ENCODE assay signal across 8 cellular contexts in genomic region chrX:17860179-17860780, GRCh38. TPM values are rescaled to one million over a fixed set of nuclear protein-coding genes. Genes with fewer than 3 reads are reported as not detected.
DNase-seq lines count a peak whose midpoint lies in the region; ATAC-seq and TF ChIP-seq lines count a peak whose summit lies in the region.

No MANE protein-coding gene starts in this region.

- no peak overlapping the region for H3K56ac ChIP-seq in mesendoderm (ENCODE audit: low read length)

- H3K27ac Mint-ChIP-seq in activated CD4-positive, alpha-beta T cell treated with anti-CD3 and anti-CD28 coated beads, Interleukin-2, amount 10 ng/mL, durations not matched to agents 7 days and 5 days, result no peak overlapping the region
- H3K27ac Mint-ChIP-seq in MCF 10A (ENCODE audit: low read depth, unreplicated experiment), result no peak overlapping the region

- DNase-seq in activated CD4-positive, alpha-beta T cell treated with anti-CD3 and anti-CD28 coated beads, Interleukin-2, amount 10 ng/mL, durations not matched to agents 7 days and 5 days, result no peak
- DNase-seq in activated CD4-positive, alpha-beta T cell treated with anti-CD3 and anti-CD28 coated beads for 1 hour, result no peak
- DNase-seq in MCF 10A (ENCODE audit: unreplicated experiment) (no peak), mesendoderm (peak; percentile 2), upper lobe of right lung (peak; percentile 62), GM20000 (ENCODE audit: low spot score) (no peak)

- H3K27me3 Mint-ChIP-seq in activated CD4-positive, alpha-beta T cell treated with anti-CD3 and anti-CD28 coated beads, Interleukin-2, amount 10 ng/mL, durations not matched to agents 7 days and 5 days, result peaks cover 46% of the 10 kb centered on the region
- H3K27me3 Mint-ChIP-seq in MCF 10A (ENCODE audit: insufficient read depth, unreplicated experiment), result peaks cover 82% of the 10 kb centered on the region

- WGBS in mesendoderm (ENCODE audit: extremely low coverage, insufficient coverage, low lambda C conversion rate), result no CpG with 5 or more reads among the region's 53 CpGs

- H3K27me3 ChIP-seq in mesendoderm (ENCODE audit: insufficient read depth, low read length, poor library complexity) (peaks cover 15% of the 10 kb centered on the region), upper lobe of right lung (no peaks in the 10 kb centered on the region)

- no peaks in the 10 kb centered on the region for H3K79me1 ChIP-seq in mesendoderm (ENCODE audit: low read length)

- H3K4ac ChIP-seq in mesendoderm (ENCODE audit: low read depth, low read length), result no peak overlapping the region

- H2AK5ac ChIP-seq in mesendoderm (ENCODE audit: low read length), result no peak overlapping the region

- no peak overlapping the region for H2BK120ac ChIP-seq in mesendoderm (ENCODE audit: low read depth, low read length)

- TF ChIP-seq CTCF in MCF 10A (IDR thresholded peaks at IDR 0.05; ENCODE audit: unreplicated experiment), result no peak
- TF ChIP-seq CTCF in upper lobe of right lung (IDR thresholded peaks at IDR 0.05), result no peak
- TF ChIP-seq CTCF in GM20000 (IDR thresholded peaks at IDR 0.05; ENCODE audit: extremely low read depth, missing control alignments), result no peak

- H3K36me3 ChIP-seq in mesendoderm (ENCODE audit: control insufficient read depth, insufficient read depth, low read length) (no peaks in the 10 kb centered on the region), upper lobe of right lung (no peaks in the 10 kb centered on the region)

- peaks cover 9% of the 10 kb centered on the region for H3K4me1 Mint-ChIP-seq in activated CD4-positive, alpha-beta T cell treated with anti-CD3 and anti-CD28 coated beads, Interleukin-2, amount 10 ng/mL, durations not matched to agents 7 days and 5 days
- peaks cover 6% of the 10 kb centered on the region for H3K4me1 Mint-ChIP-seq in MCF 10A (ENCODE audit: insufficient read depth, unreplicated experiment)

- ATAC-seq in upper lobe of right lung (no peak), GM21360 (IDR thresholded peaks at IDR 0.05; ENCODE audit: unreplicated experiment) (no peak), HG02970 (IDR thresholded peaks at IDR 0.05; ENCODE audit: low FRiP score, unreplicated experiment) (no peak)

- H3K23ac ChIP-seq in mesendoderm (ENCODE audit: low read length), result no peak overlapping the region

- intact Hi-C loops in MCF 10A (cut with micrococcal nuclease) (no loop called here), upper lobe of right lung (cut with DNase I) (no loop called here)

- H2BK15ac ChIP-seq in mesendoderm (replicated peaks; ENCODE audit: low read depth), result no peak overlapping the region

- BruUV-seq in MCF 10A (replicated peaks; lab: Mats Ljungman, UMichigan), result no TSS peak

- no peak overlapping the region for H3K9ac ChIP-seq in mesendoderm (ENCODE audit: low read length)

- H3K4me1 ChIP-seq in mesendoderm (ENCODE audit: control insufficient read depth, low read depth, low read length) (no peaks in the 10 kb centered on the region), upper lobe of right lung (no peaks in the 10 kb centered on the region)

- no peaks in the 10 kb centered on the region for H3K9me3 Mint-ChIP-seq in activated CD4-positive, alpha-beta T cell treated with anti-CD3 and anti-CD28 coated beads, Interleukin-2, amount 10 ng/mL, durations not matched to agents 7 days and 5 days
- no peaks in the 10 kb centered on the region for H3K9me3 Mint-ChIP-seq in MCF 10A (ENCODE audit: unreplicated experiment)

- CTCF ChIA-PET in activated CD4-positive, alpha-beta T cell treated with anti-CD3 and anti-CD28 coated beads, Interleukin-2, amount 10 ng/mL, durations not matched to agents 7 days and 5 days (lab: Charles Lee), result no interaction called here
- CTCF ChIA-PET in MCF 10A (lab: Yijun Ruan, JAX), result no interaction called here

- H3K36me3 Mint-ChIP-seq in activated CD4-positive, alpha-beta T cell treated with anti-CD3 and anti-CD28 coated beads, Interleukin-2, amount 10 ng/mL, durations not matched to agents 7 days and 5 days (ENCODE audit: low read depth), result no peaks in the 10 kb centered on the region
- H3K36me3 Mint-ChIP-seq in MCF 10A (ENCODE audit: insufficient read depth, unreplicated experiment), result peaks cover 7% of the 10 kb centered on the region

- no peak overlapping the region for H4K5ac ChIP-seq in mesendoderm (ENCODE audit: low read length)

- peak overlapping the region; percentile 25 for H3K4me2 ChIP-seq in mesendoderm (ENCODE audit: low read length)

- H3K79me2 ChIP-seq in mesendoderm (ENCODE audit: control insufficient read depth, insufficient read depth, low read length), result no peaks in the 10 kb centered on the region

- H3K27ac ChIP-seq in mesendoderm (ENCODE audit: low read depth, low read length) (no peak overlapping the region), upper lobe of right lung (peak overlapping the region; percentile 42)

- no peaks in the 10 kb centered on the region for H3K9me3 ChIP-seq in upper lobe of right lung

- no peak overlapping the region for H4K8ac ChIP-seq in mesendoderm (ENCODE audit: low read depth, low read length)

- H3K18ac ChIP-seq in mesendoderm (ENCODE audit: low read length), result no peak overlapping the region

- POLR2A ChIA-PET in activated CD4-positive, alpha-beta T cell treated with anti-CD3 and anti-CD28 coated beads, Interleukin-2, amount 10 ng/mL, durations not matched to agents 7 days and 5 days (lab: Charles Lee), result no interaction called here
- POLR2A ChIA-PET in MCF 10A (lab: Yijun Ruan, JAX), result no interaction called here

- H2BK5ac ChIP-seq in mesendoderm (ENCODE audit: low read length), result no peak overlapping the region

- peak overlapping the region; percentile 36 for H3K4me3 Mint-ChIP-seq in activated CD4-positive, alpha-beta T cell treated with anti-CD3 and anti-CD28 coated beads, Interleukin-2, amount 10 ng/mL, durations not matched to agents 7 days and 5 days
- H3K4me3 Mint-ChIP-seq in MCF 10A (ENCODE audit: unreplicated experiment), result peak overlapping the region; percentile 13

- H3K4me3 ChIP-seq in mesendoderm (ENCODE audit: low read length) (no peak overlapping the region), upper lobe of right lung (peak overlapping the region; percentile 58)

RNA-seq across cellular contexts. Expression of gene RAI2, which starts 0.8 kb away (rescaled TPM):
- under 1 TPM in 1 of 2 experiments, not detected in 1; 0.07 TPM for total RNA-seq in activated CD4-positive, alpha-beta T cell treated with anti-CD3 and anti-CD28 coated beads, Interleukin-2, amount 10 ng/mL, durations not matched to agents 7 days and 5 days
- total RNA-seq in MCF 10A (2022) (not detected in 2 replicates), upper lobe of right lung (32.1 TPM)
- 1.3 TPM for polyA plus RNA-seq in mesendoderm (2013, experiment 1 of 2)
- polyA plus RNA-seq in mesendoderm (2013, experiment 2 of 2), result 1.1 TPM

Comparison
In these comparisons a context has a peak if more than half of its experiments do, and no peak if none do; other contexts are left out.
1. DNase-seq: peak in mesendoderm (single experiment) and upper lobe of right lung (single experiment); none in activated CD4-positive, alpha-beta T cell treated with anti-CD3 and anti-CD28 coated beads, Interleukin-2, amount 10 ng/mL, durations not matched to agents 7 days and 5 days (single experiment), activated CD4-positive, alpha-beta T cell treated with anti-CD3 and anti-CD28 coated beads for 1 hour (single experiment), MCF 10A (single experiment) and GM20000 (single experiment).
2. RNA of gene RAI2, which starts 0.8 kb away (total RNA-seq): 32.1 TPM in upper lobe of right lung (single experiment); 0.07 TPM in activated CD4-positive, alpha-beta T cell treated with anti-CD3 and anti-CD28 coated beads, Interleukin-2, amount 10 ng/mL, durations not matched to agents 7 days and 5 days and not detected in MCF 10A; every median in the first group is over 10 times any median in the second.